17 cellular contexts compared by ENCODE assay signal in genomic region chr5:52604151-52604550, GRCh38.
"Had no signal": no experiment of that assay in that cellular context is flagged by ENCODE, and none has a peak within 500 bp of the region (broad histone marks: within the 10 kb centered on the region; RNA-seq: fewer than 3 reads in every experiment).

No MANE protein-coding gene starts in this region.

- H3K9me3 Mint-ChIP-seq: activated CD4-positive, alpha-beta T cell treated with anti-CD3 and anti-CD28 coated beads, Interleukin-2, amount 10 ng/mL, durations not matched to agents 24 days and 14 days; activated naive CD4-positive, alpha-beta T cell treated with anti-CD3 and anti-CD28 coated beads, Interleukin-2, amount 50 U/mL, for 24 hours; activated T-cell treated with anti-CD3 and anti-CD28 coated beads, Interleukin-2, amount 50 U/mL, for 24 hours; nephron progenitor cell; T-helper 1 cell treated with Interleukin-12 subunit alpha and Interleukin-12 subunit beta and Interleukin-4 antibody, amounts not matched to agents 30 μg/mL and 1 μg/mL, for 36 hours had no signal

- H3K4me1 Mint-ChIP-seq: activated CD4-positive, alpha-beta T cell treated with anti-CD3 and anti-CD28 coated beads, Interleukin-2, amount 10 ng/mL, durations not matched to agents 24 days and 14 days; activated naive CD4-positive, alpha-beta T cell treated with anti-CD3 and anti-CD28 coated beads, Interleukin-2, amount 50 U/mL, for 24 hours had no signal

- H3K4me1 ChIP-seq: adrenal gland, tibial nerve, uterus had no signal

- H3K4me3 ChIP-seq: adrenal gland, lung, tibial nerve, uterus had no signal

- H3K27ac Mint-ChIP-seq: activated CD4-positive, alpha-beta T cell treated with anti-CD3 and anti-CD28 coated beads, Interleukin-2, amount 10 ng/mL, durations not matched to agents 24 days and 14 days; activated CD8-positive, alpha-beta T cell treated with anti-CD3 and anti-CD28 coated beads, Interleukin-2, amount 10 ng/mL, durations not matched to agents 7 days and 5 days; activated naive CD4-positive, alpha-beta T cell treated with anti-CD3 and anti-CD28 coated beads, Interleukin-2, amount 50 U/mL, for 24 hours; activated T-cell treated with anti-CD3 and anti-CD28 coated beads, Interleukin-2, amount 50 U/mL, for 24 hours; nephron progenitor cell; T-helper 1 cell treated with Interleukin-12 subunit alpha and Interleukin-12 subunit beta and Interleukin-4 antibody, amounts not matched to agents 30 μg/mL and 1 μg/mL, for 36 hours had no signal

- H3K36me3 ChIP-seq: adrenal gland, tibial nerve, uterus had no signal

- H3K27me3 Mint-ChIP-seq: activated T-cell treated with anti-CD3 and anti-CD28 coated beads, Interleukin-2, amount 50 U/mL, for 24 hours had no signal

- DNase-seq: activated CD4-positive, alpha-beta T cell treated with anti-CD3 and anti-CD28 coated beads, Interleukin-2, amount 10 ng/mL, durations not matched to agents 24 days and 14 days; activated CD8-positive, alpha-beta T cell treated with anti-CD3 and anti-CD28 coated beads, Interleukin-2, amount 10 ng/mL, durations not matched to agents 7 days and 5 days; activated T-cell treated with anti-CD3 and anti-CD28 coated beads, Interleukin-2, amount 50 U/mL, for 24 hours; adrenal gland; cerebellar nuclear complex; effector CD8-positive, alpha-beta T cell; left cardiac atrium; nephron progenitor cell; nucleus accumbens; stimulated activated CD4-positive, alpha-beta T cell treated with anti-CD3 and anti-CD28 coated beads, Interleukin-2, amount 100 ng/mL, for 24 hours; stimulated activated naive CD8-positive, alpha-beta T cell treated with anti-CD3 and anti-CD28 coated beads, Interleukin-15, Interleukin-2, amounts not matched to agents 100 U/mL and 50 U/mL, for 24 hours; substantia nigra; uterus had no signal

- H3K36me3 Mint-ChIP-seq: activated naive CD4-positive, alpha-beta T cell treated with anti-CD3 and anti-CD28 coated beads, Interleukin-2, amount 50 U/mL, for 24 hours had no signal

- H3K27me3 ChIP-seq: adrenal gland, tibial nerve, uterus had no signal

- H3K4me3 Mint-ChIP-seq: activated CD4-positive, alpha-beta T cell treated with anti-CD3 and anti-CD28 coated beads, Interleukin-2, amount 10 ng/mL, durations not matched to agents 24 days and 14 days; activated CD8-positive, alpha-beta T cell treated with anti-CD3 and anti-CD28 coated beads, Interleukin-2, amount 10 ng/mL, durations not matched to agents 7 days and 5 days; activated naive CD4-positive, alpha-beta T cell treated with anti-CD3 and anti-CD28 coated beads, Interleukin-2, amount 50 U/mL, for 24 hours; activated T-cell treated with anti-CD3 and anti-CD28 coated beads, Interleukin-2, amount 50 U/mL, for 24 hours; nephron progenitor cell; T-helper 1 cell treated with Interleukin-12 subunit alpha and Interleukin-12 subunit beta and Interleukin-4 antibody, amounts not matched to agents 30 μg/mL and 1 μg/mL, for 36 hours had no signal

- H3K9me3 ChIP-seq: adrenal gland, tibial nerve, uterus had no signal
